Comparison of ENCODE assay signal across 13 cellular contexts in the genomic region with DNA sequence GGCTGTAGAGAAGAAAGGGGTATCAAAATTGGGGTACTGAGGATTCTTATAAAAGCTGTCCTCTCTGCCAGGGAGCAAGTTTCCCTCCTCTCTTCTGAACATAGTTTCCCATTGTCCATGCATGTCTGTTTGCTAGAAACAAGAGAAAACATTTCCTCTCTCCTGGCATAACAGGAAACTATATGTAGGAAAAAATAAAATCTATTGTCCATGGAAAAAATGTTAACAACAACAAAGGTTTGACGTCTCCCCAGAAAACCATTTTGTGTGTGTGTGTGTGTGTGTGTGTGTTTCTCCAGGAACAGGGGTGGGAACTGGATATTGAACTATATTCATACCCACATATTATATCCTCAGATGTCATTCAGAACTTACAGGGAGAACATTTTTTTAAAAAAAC.
DNase-seq lines count a peak whose midpoint lies in the region; TF ChIP-seq lines count a peak whose summit lies in the region.
"Had no signal": no experiment of that assay in that cellular context is flagged by ENCODE, and none has a peak within 500 bp of the region (broad histone marks: within the 10 kb centered on the region; RNA-seq: fewer than 3 reads in every experiment).

No MANE protein-coding gene starts in this region.

- POLR2A ChIA-PET in activated CD4-positive, alpha-beta memory T cell treated with anti-CD3 and anti-CD28 coated beads for 36 hours (lab: Charles Lee): no interaction called here

- CTCF ChIA-PET in activated CD4-positive, alpha-beta memory T cell treated with anti-CD3 and anti-CD28 coated beads for 36 hours (lab: Charles Lee): no interaction called here

- intact Hi-C loops in activated CD4-positive, alpha-beta memory T cell treated with anti-CD3 and anti-CD28 coated beads for 36 hours (cut with micrococcal nuclease): no loop called here

- H3K4me3 Mint-ChIP-seq in activated CD4-positive, alpha-beta memory T cell treated with anti-CD3 and anti-CD28 coated beads for 36 hours: no peak overlapping the region
- H3K4me3 Mint-ChIP-seq: CD4-positive, alpha-beta memory T cell had no signal

- no peaks in the 10 kb centered on the region for H3K4me1 Mint-ChIP-seq in activated CD4-positive, alpha-beta memory T cell treated with anti-CD3 and anti-CD28 coated beads for 36 hours (ENCODE audit: low read depth)
- H3K4me1 Mint-ChIP-seq: CD4-positive, alpha-beta memory T cell had no signal

- no peaks in the 10 kb centered on the region for H3K36me3 Mint-ChIP-seq in activated CD4-positive, alpha-beta memory T cell treated with anti-CD3 and anti-CD28 coated beads for 36 hours
- H3K36me3 Mint-ChIP-seq: CD4-positive, alpha-beta memory T cell had no signal

- H3K27me3 Mint-ChIP-seq in activated CD4-positive, alpha-beta memory T cell treated with anti-CD3 and anti-CD28 coated beads for 36 hours: no peaks in the 10 kb centered on the region
- H3K27me3 Mint-ChIP-seq: CD4-positive, alpha-beta memory T cell had no signal

- no peak overlapping the region for H3K27ac Mint-ChIP-seq in activated CD4-positive, alpha-beta memory T cell treated with anti-CD3 and anti-CD28 coated beads for 36 hours
- H3K27ac Mint-ChIP-seq: CD4-positive, alpha-beta memory T cell had no signal

- H3K9me3 Mint-ChIP-seq in activated CD4-positive, alpha-beta memory T cell treated with anti-CD3 and anti-CD28 coated beads for 36 hours: no peaks in the 10 kb centered on the region

- no peak overlapping the region for H3K4me3 ChIP-seq in fibroblast of pulmonary artery (replicated peaks; ENCODE audit: low read depth, low read length)
- H3K4me3 ChIP-seq: HAP-1 had no signal

- TF ChIP-seq CTCF in fibroblast of pulmonary artery (IDR thresholded peaks at IDR 0.05; ENCODE audit: low read length, missing control alignments): no peak

- DNase-seq in dermis microvascular lymphatic vessel endothelial cell (ENCODE audit: low read depth in 2 of 2) (peak; percentile 92 to 95), fibroblast of pulmonary artery (ENCODE audit: low read depth) (peak; percentile 53), pulmonary artery endothelial cell (ENCODE audit: low read depth, low spot score) (peak; percentile 82), NCI-H2196 (lab: John Stamatoyannopoulos, UW; ENCODE audit: unreplicated experiment) (no peak), SIG-M5 (lab: John Stamatoyannopoulos, UW) (no peak)
- no peak for DNase-seq in activated CD4-positive, alpha-beta memory T cell treated with anti-CD3 and anti-CD28 coated beads for 36 hours
- DNase-seq: C1 segment of cervical spinal cord; Calu3; CD4-positive, alpha-beta memory T cell; COR-L47; DND-41; GOT3 had no signal

Comparison
In these comparisons a context has a peak if more than half of its experiments do, and no peak if none do; other contexts are left out.
1. DNase-seq: peak in dermis microvascular lymphatic vessel endothelial cell (2 of 2), fibroblast of pulmonary artery (single experiment) and pulmonary artery endothelial cell (single experiment); none in NCI-H2196 (single experiment), activated CD4-positive, alpha-beta memory T cell treated with anti-CD3 and anti-CD28 coated beads for 36 hours (single experiment) and SIG-M5 (single experiment).